In the genomic region with DNA sequence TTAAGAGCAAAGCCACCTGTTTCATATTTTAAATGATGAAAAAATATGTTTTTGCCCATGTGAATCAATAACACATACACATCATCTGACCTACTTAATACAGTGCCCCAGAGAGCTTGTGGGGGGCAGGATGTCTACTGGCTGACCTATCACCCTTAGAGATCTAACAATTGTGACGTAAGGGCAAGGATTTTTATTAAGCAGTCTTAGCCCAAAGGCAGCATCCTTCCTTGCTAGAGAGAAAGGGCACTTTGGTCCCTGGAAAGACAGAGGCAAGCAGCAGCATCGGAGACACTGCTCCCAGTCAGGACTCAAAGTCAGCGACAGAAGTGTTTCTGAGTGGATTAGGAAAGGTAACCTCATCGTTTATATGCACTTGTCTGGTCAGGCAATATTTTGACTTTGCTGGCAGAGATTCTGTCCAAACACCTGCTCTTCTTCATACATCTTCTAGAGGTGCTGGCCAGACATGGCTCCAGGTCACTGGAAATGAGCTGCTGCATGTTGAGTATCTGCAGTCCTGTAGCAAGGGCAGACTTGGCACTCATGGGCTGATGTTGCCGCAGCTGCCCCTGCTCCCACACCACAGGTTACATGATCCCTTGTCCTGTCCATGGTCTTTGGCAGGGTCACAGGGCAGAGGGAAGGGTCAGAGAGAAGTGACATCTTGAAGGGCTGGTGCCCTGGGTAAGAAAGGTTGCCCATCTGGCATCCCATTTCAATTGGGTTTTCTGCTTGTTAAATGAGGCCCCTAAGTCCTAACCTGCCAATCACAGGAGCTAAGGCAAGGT, we compare ENCODE assay signal across 27 cellular contexts. TPM values are rescaled to one million over a fixed set of nuclear protein-coding genes. Genes with fewer than 3 reads are reported as not detected.
DNase-seq lines count a peak whose midpoint lies in the region; ATAC-seq and TF ChIP-seq lines count a peak whose summit lies in the region.
"Had no signal": no experiment of that assay in that cellular context is flagged by ENCODE, and none has a peak within 500 bp of the region (broad histone marks: within the 10 kb centered on the region; RNA-seq: fewer than 3 reads in every experiment).

No MANE protein-coding gene starts in this region.

- no peaks in the 10 kb centered on the region for H3K9me3 ChIP-seq in effector memory CD4-positive, alpha-beta T cell (ENCODE audit: control insufficient read depth, low read length)
- H3K9me3 ChIP-seq in gastrocnemius medialis: no peaks in the 10 kb centered on the region
- H3K9me3 ChIP-seq: left ventricle myocardium inferior, transverse colon had no signal

- no peaks in the 10 kb centered on the region for H3K27me3 Mint-ChIP-seq in T-cell
- H3K27me3 Mint-ChIP-seq: stimulated activated naive CD8-positive, alpha-beta T cell treated with anti-CD3 and anti-CD28 coated beads, Interleukin-15, Interleukin-2, amounts not matched to agents 100 ng/mL and 50 ng/mL, for 24 hours had no signal

- in situ Hi-C loops in gastrocnemius medialis (cut with MboI; ENCODE audit: low sequenced_read_pairs in 4 of 4): loop anchor here (5.0 to 25.0 kb wide), 2 partner anchors 132 to 417 kb away; partner anchors contain the start of genes CCR2 (in 1 of the 4) and CCR5 (in 1 of the 4)

- peaks cover 30% of the 10 kb centered on the region for H3K36me3 ChIP-seq in effector memory CD4-positive, alpha-beta T cell (ENCODE audit: control insufficient read depth, insufficient read depth, low read length)
- H3K36me3 ChIP-seq in gastrocnemius medialis: peaks cover 0 to 44% of the 10 kb centered on the region in 2 donors

- no peaks in the 10 kb centered on the region for H3K27me3 ChIP-seq in effector memory CD4-positive, alpha-beta T cell (replicated peaks; ENCODE audit: control insufficient read depth, insufficient read depth, low read length, poor library complexity, severe bottlenecking)
- no peaks in the 10 kb centered on the region for H3K27me3 ChIP-seq in gastrocnemius medialis
- H3K27me3 ChIP-seq: transverse colon had no signal

- DNase-seq in activated CD4-positive, CD25-positive, alpha-beta regulatory T cell treated with anti-CD3 and anti-CD28 coated beads, Interleukin-2, amount 50 U/mL, for 72 hours: peak; percentile 24
- DNase-seq in activated CD4-positive, CD25-positive, alpha-beta regulatory T cell (lab: John Stamatoyannopoulos, UW): no peak
- no peak for DNase-seq in T-cell
- no peak for DNase-seq in effector memory CD4-positive, alpha-beta T cell
- no peak for DNase-seq in gastrocnemius medialis
- no peak for DNase-seq in germinal center (ENCODE audit: low spot score)
- no peak for DNase-seq in stimulated activated CD4-positive, alpha-beta T cell treated with anti-CD3 and anti-CD28 coated beads, Interleukin-4, amount 100 ng/mL, for 24 hours
- DNase-seq: activated CD4-positive, alpha-beta T cell treated with anti-CD3 and anti-CD28 coated beads, Interleukin-2, amount 50 U/mL, for 4 hours; activated gamma-delta T cell treated with Interleukin-2 at 50 U/mL for 16 hours; aorta; DMS 273 treated with DMSO at 0.1 percent for 48 hours; effector CD8-positive, alpha-beta T cell; GDM1; GM23248; head of caudate nucleus; Kasumi-1; left ventricle myocardium inferior; NCI-H1092; NCI-H2081 treated with DMSO at 0.1 percent for 48 hours; occipital lobe; transverse colon had no signal

- H3K27ac ChIP-seq in effector memory CD4-positive, alpha-beta T cell (ENCODE audit: insufficient read depth, low read length, poor library complexity, severe bottlenecking): peak overlapping the region; percentile 45
- peak overlapping the region; percentile 13 to 100 (median 24) for H3K27ac ChIP-seq in gastrocnemius medialis
- H3K27ac ChIP-seq: GM23248, left ventricle myocardium inferior, RWPE1 had no signal

- H3K4me3 ChIP-seq in effector memory CD4-positive, alpha-beta T cell (ENCODE audit: insufficient read depth, low read depth, low read length, poor library complexity, severe bottlenecking): no peak overlapping the region
- no peak overlapping the region for H3K4me3 ChIP-seq in gastrocnemius medialis
- H3K4me3 ChIP-seq: GM23248, left ventricle myocardium inferior, transverse colon had no signal

- peak overlapping the region; percentile 15 to 58 (median 37) for H3K4me3 Mint-ChIP-seq in T-cell
- H3K4me3 Mint-ChIP-seq: stimulated activated naive CD8-positive, alpha-beta T cell treated with anti-CD3 and anti-CD28 coated beads, Interleukin-15, Interleukin-2, amounts not matched to agents 100 ng/mL and 50 ng/mL, for 24 hours had no signal

- CTCF ChIA-PET in T-cell (lab: Charles Lee): interaction anchor here in 1 of 2 donors (0.6 to 1.9 kb wide), 5 partner anchors 17 to 134 kb away, joined by 3 to 5 read pairs (median 4); no protein-coding TSS in a partner anchor

- POLR2A ChIA-PET in T-cell (lab: Charles Lee): interaction anchor here in 1 of 2 donors (0.7 kb wide), 1 partner anchor 49 kb away, joined by 3 read pairs; no protein-coding TSS in a partner anchor

- H3K4me1 ChIP-seq in effector memory CD4-positive, alpha-beta T cell (ENCODE audit: control insufficient read depth, insufficient read depth, low read length, poor library complexity, severe bottlenecking): peaks cover 37% of the 10 kb centered on the region
- H3K4me1 ChIP-seq in gastrocnemius medialis: peaks cover 9 to 34% of the 10 kb centered on the region in 2 donors

- H3K9me3 Mint-ChIP-seq in T-cell: peaks cover 0 to 2% (median 0%) of the 10 kb centered on the region in 3 donors
- H3K9me3 Mint-ChIP-seq: stimulated activated naive CD8-positive, alpha-beta T cell treated with anti-CD3 and anti-CD28 coated beads, Interleukin-15, Interleukin-2, amounts not matched to agents 100 ng/mL and 50 ng/mL, for 24 hours had no signal

- H3K4me1 Mint-ChIP-seq in T-cell: peaks cover 40 to 90% (median 76%) of the 10 kb centered on the region in 3 donors

- peaks cover 68% of the 10 kb centered on the region for H3K36me3 Mint-ChIP-seq in T-cell

- ATAC-seq in T-cell (replicated peaks in 1 of 4): no peak
- ATAC-seq in gastrocnemius medialis: no peak
- ATAC-seq in HG03460 (IDR thresholded peaks at IDR 0.05; ENCODE audit: unreplicated experiment): no peak
- ATAC-seq: SK-N-SH treated with all-trans-retinoic acid at 6 μM for 48 hours had no signal

- intact Hi-C loops in gastrocnemius medialis (cut with DNase I; ENCODE audit: low total_unique reads): no loop called here

- H3K27ac Mint-ChIP-seq in T-cell: peak overlapping the region; percentile 88
- H3K27ac Mint-ChIP-seq: stimulated activated naive CD8-positive, alpha-beta T cell treated with anti-CD3 and anti-CD28 coated beads, Interleukin-15, Interleukin-2, amounts not matched to agents 100 ng/mL and 50 ng/mL, for 24 hours had no signal

- TF ChIP-seq POLR2A in gastrocnemius medialis (IDR thresholded peaks at IDR 0.05): no peak

- TF ChIP-seq CTCF in gastrocnemius medialis (IDR thresholded peaks at IDR 0.05 in 4 of 5, conservative IDR thresholded peaks at IDR 0.05 in 1 of 5): no peak

RNA-seq across cellular contexts. Expression of gene CXCR6, which starts 1.8 kb away (rescaled TPM):
- total RNA-seq in T-cell: 10 to 100 TPM in 1 of 5 donors, 1 to 10 TPM in 4; 2.0 to 14.7 (median 3.7) TPM
- under 1 TPM in 2 of 4 donors, not detected in 2; 0.29 to 0.51 TPM for total RNA-seq in gastrocnemius medialis
- total RNA-seq: A172, GM23248, occipital lobe had no signal

RNA-seq across cellular contexts. Expression of gene FYCO1, which starts 50.6 kb away (rescaled TPM):
- total RNA-seq in T-cell: 10 to 100 TPM; 24.6 to 46.3 (median 35.0) TPM
- total RNA-seq in gastrocnemius medialis: 10 to 100 TPM; 47.4 to 99.8 (median 84.2) TPM

RNA-seq across cellular contexts. Expression of gene CCR9, which starts 58.7 kb away (rescaled TPM):
- 10 to 100 TPM in 1 of 5 donors, 1 to 10 TPM in 4; 2.1 to 10.0 (median 4.2) TPM for total RNA-seq in T-cell
- total RNA-seq in gastrocnemius medialis: under 1 TPM in 2 of 4 donors, not detected in 2; 0.09 to 0.13 TPM
- total RNA-seq: A172, aorta, GM23248, left ventricle myocardium inferior, NCI-H460 had no signal
